27 cellular contexts compared by ENCODE assay signal in genomic region chr9:17315341-17315740, GRCh38.
"Had no signal": no experiment of that assay in that cellular context is flagged by ENCODE, and none has a peak within 500 bp of the region (broad histone marks: within the 10 kb centered on the region; RNA-seq: fewer than 3 reads in every experiment).

No MANE protein-coding gene starts in this region.

- H2AFZ ChIP-seq: hepatocyte had no signal

- H3K4me3 Mint-ChIP-seq: activated naive CD8-positive, alpha-beta T cell; activated T-cell treated with anti-CD3 and anti-CD28 coated beads, Interleukin-2, amount 50 U/mL, for 24 hours; brain; natural killer cell; stimulated activated naive B cell treated with anti-CD40 and anti-IgM and Interleukin-4, amounts not matched to agents 10 μg/mL and 1 μg/mL and 100 μg/mL, for 72 hours; T-helper 2 cell treated with Interferon-gamma antibody and Interleukin-4, amounts not matched to agents 5 μg/mL and 100 μg/mL, for 36 hours; type B pancreatic cell had no signal

- H3K27ac ChIP-seq: hepatocyte, left ventricle myocardium inferior, sigmoid colon, thoracic aorta, vagina, WERI-Rb-1 had no signal

- H3K4me2 ChIP-seq: hepatocyte had no signal

- H3K4me1 ChIP-seq: left ventricle myocardium inferior, sigmoid colon, vagina had no signal

- H3K4me3 ChIP-seq: hepatocyte, left ventricle myocardium inferior, sigmoid colon, thoracic aorta, vagina had no signal

- H3K9me3 Mint-ChIP-seq: activated T-cell treated with anti-CD3 and anti-CD28 coated beads, Interleukin-2, amount 50 U/mL, for 24 hours; stimulated activated naive B cell treated with anti-CD40 and anti-IgM and Interleukin-4, amounts not matched to agents 10 μg/mL and 1 μg/mL and 100 μg/mL, for 72 hours; type B pancreatic cell had no signal

- H3K9me3 ChIP-seq: sigmoid colon, thoracic aorta, vagina had no signal

- H3K27me3 ChIP-seq: hepatocyte, sigmoid colon, vagina had no signal

- ATAC-seq: natural killer cell; stimulated activated naive B cell treated with anti-CD40 and anti-IgM and Interleukin-4, amounts not matched to agents 10 μg/mL and 1 μg/mL and 100 μg/mL, for 72 hours had no signal

- FAIRE-seq: TTC549 had no signal

- H3K27ac Mint-ChIP-seq: activated naive CD8-positive, alpha-beta T cell; activated T-cell treated with anti-CD3 and anti-CD28 coated beads, Interleukin-2, amount 50 U/mL, for 24 hours; activated T-helper 2 cell treated with anti-CD3 and anti-CD28 coated beads, Interferon-gamma antibody, Interleukin-2, Interleukin-4, amounts not matched to agents 10 μg/mL and 5 μg/mL and 100 μg/mL, durations not matched to agents 14 hours and 24 hours and 36 hours; brain; natural killer cell; progenitor cell of endocrine pancreas; stimulated activated naive B cell treated with anti-CD40 and anti-IgM and Interleukin-4, amounts not matched to agents 10 μg/mL and 1 μg/mL and 100 μg/mL, for 72 hours; T-helper 2 cell treated with Interferon-gamma antibody and Interleukin-4, amounts not matched to agents 5 μg/mL and 100 μg/mL, for 36 hours; type B pancreatic cell had no signal

- DNase-seq: activated CD4-positive, alpha-beta T cell treated with anti-CD3 and anti-CD28 coated beads for 1 hour; activated CD4-positive, alpha-beta T cell treated with anti-CD3 and anti-CD28 coated beads, Interleukin-2, amount 50 U/mL, for 1 hour; activated CD8-positive, alpha-beta memory T cell treated with anti-CD3 and anti-CD28 coated beads for 24 hours; activated CD8-positive, alpha-beta memory T cell treated with anti-CD3 and anti-CD28 coated beads, Interleukin-2, amount 50 U/mL, for 4 hours; activated naive CD4-positive, alpha-beta T cell; activated T-cell treated with anti-CD3 and anti-CD28 coated beads, Interleukin-2, amount 50 U/mL, for 24 hours; amniotic stem cell; effector memory CD4-positive, alpha-beta T cell; glutamatergic neuron; left ventricle myocardium inferior; natural killer cell; retina; sigmoid colon; stimulated activated CD4-positive, alpha-beta T cell treated with anti-CD3 and anti-CD28 coated beads, Interleukin-2, amount 100 ng/mL, for 48 hours; stimulated activated CD8-positive, alpha-beta memory T cell treated with anti-CD3 and anti-CD28 coated beads, Interleukin-4, amount 100 ng/mL, for 48 hours; stimulated activated naive B cell treated with anti-CD40 and anti-IgM and Interleukin-4, amounts not matched to agents 10 μg/mL and 1 μg/mL and 100 μg/mL, for 72 hours; WERI-Rb-1 had no signal

- H3K27me3 Mint-ChIP-seq: activated naive CD8-positive, alpha-beta T cell; activated T-cell treated with anti-CD3 and anti-CD28 coated beads, Interleukin-2, amount 50 U/mL, for 24 hours; brain; progenitor cell of endocrine pancreas; stimulated activated naive B cell treated with anti-CD40 and anti-IgM and Interleukin-4, amounts not matched to agents 10 μg/mL and 1 μg/mL and 100 μg/mL, for 72 hours; type B pancreatic cell had no signal

- H3K36me3 Mint-ChIP-seq: activated naive CD8-positive, alpha-beta T cell; natural killer cell; stimulated activated naive B cell treated with anti-CD40 and anti-IgM and Interleukin-4, amounts not matched to agents 10 μg/mL and 1 μg/mL and 100 μg/mL, for 72 hours had no signal

- H3K36me3 ChIP-seq: left ventricle myocardium inferior, sigmoid colon, thoracic aorta, vagina, WERI-Rb-1 had no signal

- H3K79me2 ChIP-seq: hepatocyte had no signal

- H3K4me1 Mint-ChIP-seq: brain; natural killer cell; stimulated activated naive B cell treated with anti-CD40 and anti-IgM and Interleukin-4, amounts not matched to agents 10 μg/mL and 1 μg/mL and 100 μg/mL, for 72 hours had no signal
